2 cellular contexts compared by ENCODE assay signal in genomic region chr22:43840431-43840830, GRCh38.
TF ChIP-seq lines count a peak whose summit lies in the region.

No MANE protein-coding gene starts in this region.

TF ChIP-seq in HepG2, 621 proteins besides CTCF, POLR2A, EP300 and RAD21:
- TF ChIP-seq ZNF101 (CRISPR knock-in tag; IDR thresholded peaks at IDR 0.05; ENCODE audit: borderline replicate concordance, low read depth): no peak
- TF ChIP-seq, protein P1, sequence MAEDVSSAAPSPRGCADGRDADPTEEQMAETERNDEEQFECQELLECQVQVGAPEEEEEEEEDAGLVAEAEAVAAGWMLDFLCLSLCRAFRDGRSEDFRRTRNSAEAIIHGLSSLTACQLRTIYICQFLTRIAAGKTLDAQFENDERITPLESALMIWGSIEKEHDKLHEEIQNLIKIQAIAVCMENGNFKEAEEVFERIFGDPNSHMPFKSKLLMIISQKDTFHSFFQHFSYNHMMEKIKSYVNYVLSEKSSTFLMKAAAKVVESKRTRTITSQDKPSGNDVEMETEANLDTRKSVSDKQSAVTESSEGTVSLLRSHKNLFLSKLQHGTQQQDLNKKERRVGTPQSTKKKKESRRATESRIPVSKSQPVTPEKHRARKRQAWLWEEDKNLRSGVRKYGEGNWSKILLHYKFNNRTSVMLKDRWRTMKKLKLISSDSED (CRISPR knock-in tag; IDR thresholded peaks at IDR 0.05): no peak
- TF ChIP-seq ATF7-NPFF (CRISPR knock-in tag; IDR thresholded peaks at IDR 0.05; ENCODE audit: low read depth): no peak
- no peak for TF ChIP-seq CEBPB (IDR thresholded peaks at IDR 0.05; ENCODE audit: borderline replicate concordance, low read depth, low read length)
- no peak for TF ChIP-seq ZNF605 (CRISPR knock-in tag; IDR thresholded peaks at IDR 0.05)
- no peak for TF ChIP-seq ZNF776 (CRISPR knock-in tag; IDR thresholded peaks at IDR 0.05)
- no peak for TF ChIP-seq ZNF674 (CRISPR knock-in tag; IDR thresholded peaks at IDR 0.05; ENCODE audit: low read depth)
- TF ChIP-seq ZSCAN30 (CRISPR knock-in tag; IDR thresholded peaks at IDR 0.05): no peak
- no peak for TF ChIP-seq POLR2AphosphoS5 (IDR thresholded peaks at IDR 0.05; ENCODE audit: low read depth, low read length)
- no peak for TF ChIP-seq ZNF33B (CRISPR knock-in tag; IDR thresholded peaks at IDR 0.05)
- no peak for TF ChIP-seq THAP7 (CRISPR knock-in tag; IDR thresholded peaks at IDR 0.05)
- no peak for TF ChIP-seq JUND (CRISPR knock-in tag; IDR thresholded peaks at IDR 0.05)
- no peak for TF ChIP-seq ZNF546 (CRISPR knock-in tag; conservative IDR thresholded peaks at IDR 0.05)
- TF ChIP-seq ZNF777 (CRISPR knock-in tag; IDR thresholded peaks at IDR 0.05): no peak

TF ChIP-seq in IMR-90, 13 proteins besides CTCF, POLR2A, EP300 and RAD21:
- TF ChIP-seq BHLHE40 (IDR thresholded peaks at IDR 0.05; ENCODE audit: low read depth, low read length) (no peak), ELK1 (IDR thresholded peaks at IDR 0.05; ENCODE audit: borderline replicate concordance, low read depth, low read length) (no peak), MXI1 (IDR thresholded peaks at IDR 0.05; ENCODE audit: borderline replicate concordance, low read depth, low read length) (no peak), SMC3 (IDR thresholded peaks at IDR 0.05; ENCODE audit: low read depth, low read length) (no peak), RFX5 (IDR thresholded peaks at IDR 0.05; ENCODE audit: low read depth, low read length) (no peak), NFE2L2 (IDR thresholded peaks at IDR 0.05; ENCODE audit: low read depth, low read length) (no peak), MAZ (IDR thresholded peaks at IDR 0.05; ENCODE audit: borderline replicate concordance, low read depth, low read length) (no peak), MAFK (IDR thresholded peaks at IDR 0.05; ENCODE audit: low read depth, low read length) (no peak), CHD1 (IDR thresholded peaks at IDR 0.05; ENCODE audit: low read depth, low read length) (no peak), CEBPB (IDR thresholded peaks at IDR 0.05; ENCODE audit: low read depth, low read length) (no peak), RCOR1 (IDR thresholded peaks at IDR 0.05; ENCODE audit: insufficient replicate concordance, low read length) (no peak), FOS (IDR thresholded peaks at IDR 0.05; ENCODE audit: low read depth, low read length) (no peak)
- TF ChIP-seq, protein P2, sequence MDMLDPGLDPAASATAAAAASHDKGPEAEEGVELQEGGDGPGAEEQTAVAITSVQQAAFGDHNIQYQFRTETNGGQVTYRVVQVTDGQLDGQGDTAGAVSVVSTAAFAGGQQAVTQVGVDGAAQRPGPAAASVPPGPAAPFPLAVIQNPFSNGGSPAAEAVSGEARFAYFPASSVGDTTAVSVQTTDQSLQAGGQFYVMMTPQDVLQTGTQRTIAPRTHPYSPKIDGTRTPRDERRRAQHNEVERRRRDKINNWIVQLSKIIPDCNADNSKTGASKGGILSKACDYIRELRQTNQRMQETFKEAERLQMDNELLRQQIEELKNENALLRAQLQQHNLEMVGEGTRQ (IDR thresholded peaks at IDR 0.05; ENCODE audit: low read depth, low read length): no peak
